Comparison of ENCODE assay signal across 7 cellular contexts in the genomic region with DNA sequence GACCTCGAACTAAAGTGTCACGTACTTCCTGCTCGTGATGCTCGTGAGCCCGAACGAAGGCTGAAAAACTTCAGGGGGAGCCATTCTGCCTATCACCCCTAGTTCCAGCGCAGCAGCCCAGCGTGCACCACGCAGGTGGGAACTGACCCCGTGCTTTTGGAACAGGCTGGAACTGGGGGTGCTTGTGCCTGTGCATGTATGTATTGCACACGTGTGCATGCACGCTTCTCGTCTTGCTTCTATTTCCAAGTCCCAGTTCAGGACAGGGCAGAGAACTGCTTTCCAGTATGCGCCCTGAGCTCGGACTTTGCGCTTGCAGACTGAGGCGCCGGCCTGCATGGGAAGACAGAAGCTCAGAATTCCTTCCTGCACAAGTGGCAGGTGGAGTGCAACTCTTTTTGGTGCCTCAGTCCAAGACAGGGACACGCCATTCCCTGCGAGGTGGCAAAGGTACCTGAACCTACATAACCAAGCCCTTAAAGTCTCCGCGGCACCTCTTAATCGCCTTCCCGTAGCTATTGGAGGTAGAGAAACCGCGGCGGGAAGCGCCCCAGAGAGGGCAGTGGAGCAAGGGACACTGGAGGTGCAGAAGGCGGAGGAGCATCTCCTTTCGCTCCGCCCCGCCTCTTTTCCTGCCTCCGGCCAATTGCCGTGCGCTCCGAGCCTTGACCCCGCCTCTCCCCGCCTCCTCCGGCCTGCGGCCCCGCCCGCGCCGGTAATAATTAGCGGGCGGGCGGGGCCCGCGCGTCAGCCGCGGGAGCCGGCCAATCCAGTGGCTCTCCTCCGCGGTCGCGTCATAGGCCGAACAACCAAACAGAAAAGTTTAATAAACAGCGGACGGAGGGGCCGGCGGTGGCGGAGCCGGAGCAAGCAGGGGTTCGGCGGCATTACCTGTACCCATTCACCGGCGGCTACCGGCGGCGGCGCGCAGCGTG.
DNase-seq lines count a peak whose midpoint lies in the region; ATAC-seq and TF ChIP-seq lines count a peak whose summit lies in the region.

A gene (plus strand): TSS at position 826 of the 935 bp plus-strand sequence. CDS start 60,669 bp downstream, outside the sequence.

- ATAC-seq in GM18508 (IDR thresholded peaks at IDR 0.05; ENCODE audit: insufficient read depth, unreplicated experiment), result peak; percentile 34
- ATAC-seq in HG03025 (IDR thresholded peaks at IDR 0.05; ENCODE audit: low FRiP score, unreplicated experiment), result peak; percentile 66

- no peak for TF ChIP-seq CTCF in retinal pigment epithelial cell (conservative IDR thresholded peaks at IDR 0.05; ENCODE audit: low read depth, low read length)

- DNase-seq in NCI-H2081 (lab: John Stamatoyannopoulos, UW), result peak; percentile 93 to 95
- peak; percentile 88 for DNase-seq in T1000 (lab: John Stamatoyannopoulos, UW)
- DNase-seq in astrocyte of the hippocampus (ENCODE audit: low read depth, low spot score), result peak; percentile 98
- peak; percentile 95 to 97 for DNase-seq in hippocampal formation (lab: John Stamatoyannopoulos, UW)
- DNase-seq in retinal pigment epithelial cell (ENCODE audit: low read depth), result peak; percentile 72

- peak within 1 kb of the TSS; percentile 81 for H3K4me3 ChIP-seq in retinal pigment epithelial cell (ENCODE audit: low read length)

Comparison
In these comparisons a context has a peak if more than half of its experiments do, and no peak if none do; other contexts are left out.
1. Peak in every context shown above with its lines: DNase-seq, ATAC-seq and H3K4me3 ChIP-seq.